Comparison of ENCODE assay signal across 11 cellular contexts in the genomic region with DNA sequence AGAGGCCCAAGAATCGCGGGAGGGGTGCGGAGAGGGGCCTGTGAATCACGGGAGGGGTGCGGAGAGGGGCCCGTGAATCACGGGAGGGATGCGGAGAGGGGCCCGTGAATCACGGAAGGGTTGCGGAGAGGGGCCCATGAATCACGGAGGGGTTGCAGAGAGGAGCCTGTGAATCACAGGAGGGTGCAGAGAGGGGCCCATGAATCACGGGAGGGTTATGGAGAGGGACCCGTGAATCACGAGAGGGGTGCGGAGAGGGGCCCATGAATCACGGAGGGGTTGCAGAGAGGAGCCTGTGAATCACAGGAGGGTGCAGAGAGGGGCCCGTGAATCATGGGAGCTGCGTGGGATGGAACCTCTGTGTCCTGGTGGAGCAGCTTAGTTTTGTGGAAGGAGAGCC. TPM values are rescaled to one million over a fixed set of nuclear protein-coding genes. Genes with fewer than 3 reads are reported as not detected.
DNase-seq lines count a peak whose midpoint lies in the region; ATAC-seq, FAIRE-seq and TF ChIP-seq lines count a peak whose summit lies in the region.
"Not testable (repeated sequence)": the region's sequence is repeated elsewhere in the genome, so short reads cannot be mapped to it uniquely, and the experiment has no call there.
"Had no signal": no experiment of that assay in that cellular context is flagged by ENCODE, and none has a peak within 500 bp of the region (broad histone marks: within the 10 kb centered on the region; RNA-seq: fewer than 3 reads in every experiment).

No MANE protein-coding gene starts in this region.

- not testable (repeated sequence) for H3K4me3 ChIP-seq in A549; HCT116 (replicated peaks in 1 of 2; ENCODE audit: low read depth in 1 of 2, low read length in 2 of 2); astrocyte (ENCODE audit: insufficient read depth, low read depth, low read length); fibroblast of mammary gland (ENCODE audit: control insufficient read depth, low read depth, low read length); skeletal muscle cell (ENCODE audit: low read depth, low read length)

- H3K27ac Mint-ChIP-seq in astrocyte (ENCODE audit: unreplicated experiment), result not testable (repeated sequence)

- peak overlapping the region in 1 of 2 experiments; percentile 63; a peak in 2 of 6 replicates for H3K27ac ChIP-seq in A549
- H3K27ac ChIP-seq in HCT116 (ENCODE audit: low read depth, low read length); RWPE1: not testable (repeated sequence)
- peak overlapping the region; percentile 68 for H3K27ac ChIP-seq in astrocyte (ENCODE audit: low read depth, low read length)

- not testable (repeated sequence) for TF ChIP-seq EP300 in A549 (IDR thresholded peaks at IDR 0.05)

- not testable (repeated sequence) for FAIRE-seq in A549 (lab: Jason Lieb, UNC); astrocyte (lab: Jason Lieb, UNC)

- TF ChIP-seq CTCF in A549 (IDR thresholded peaks at IDR 0.05); HCT116 (IDR thresholded peaks at IDR 0.05 in 2 of 3, conservative IDR thresholded peaks at IDR 0.05 in 1 of 3; ENCODE audit: borderline replicate concordance in 1 of 3, insufficient read depth in 1 of 3, low read depth in 2 of 3, low read length in 2 of 3); RWPE1 (conservative IDR thresholded peaks at IDR 0.05; ENCODE audit: low read depth); astrocyte (IDR thresholded peaks at IDR 0.05; ENCODE audit: insufficient read depth, low read depth, low read length); fibroblast of mammary gland (conservative IDR thresholded peaks at IDR 0.05; ENCODE audit: control insufficient read depth, insufficient read depth, low read depth, low read length): not testable (repeated sequence)

- H3K9me3 ChIP-seq in A549; HCT116 (ENCODE audit: control insufficient read depth in 1 of 2, insufficient read depth in 1 of 2, low read depth in 1 of 2, low read length in 2 of 2); astrocyte (ENCODE audit: insufficient read depth, low read depth, low read length): not testable (repeated sequence)

- intact Hi-C loops in HCT116 (cut with micrococcal nuclease), result not testable (repeated sequence)

- not testable (repeated sequence) for H2AFZ ChIP-seq in HCT116 (ENCODE audit: low read depth, low read length, poor library complexity, severe bottlenecking); astrocyte (ENCODE audit: low read depth, low read length)

- not testable (repeated sequence) for H3K36me3 ChIP-seq in HCT116 (ENCODE audit: control insufficient read depth in 1 of 2, insufficient read depth in 2 of 2, low read length in 2 of 2); astrocyte (ENCODE audit: insufficient read depth, low read length)

- not testable (repeated sequence) for H3K9me3 Mint-ChIP-seq in astrocyte (ENCODE audit: unreplicated experiment)

- not testable (repeated sequence) for H3K27me3 ChIP-seq in HCT116 (ENCODE audit: insufficient read depth, low read length); astrocyte (ENCODE audit: insufficient read depth, low read length)

- not testable (repeated sequence) for H3K36me3 Mint-ChIP-seq in astrocyte (ENCODE audit: low read depth, unreplicated experiment)

- not testable (repeated sequence) for H3K4me1 Mint-ChIP-seq in astrocyte (ENCODE audit: low read depth, unreplicated experiment)

- H3K79me2 ChIP-seq in HCT116 (ENCODE audit: insufficient read depth, low read length); astrocyte (ENCODE audit: insufficient read depth, low read length): not testable (repeated sequence)

- not testable (repeated sequence) for H3K9me2 ChIP-seq in HCT116 (ENCODE audit: insufficient read depth)

- RAD21 ChIA-PET in HCT116 (lab: Charles Lee; ENCODE audit: low non-redundant PET in 1 of 2, low total read pairs in 2 of 2, uncharacterized antibody in 2 of 2, unreplicated experiment in 2 of 2), result not testable (repeated sequence)

- BruUV-seq in HCT116 (replicated peaks; lab: Mats Ljungman, UMichigan), result not testable (repeated sequence)

- TF ChIP-seq POLR2A in A549 (IDR thresholded peaks at IDR 0.05; ENCODE audit: low read length); HCT116 (IDR thresholded peaks at IDR 0.05; ENCODE audit: borderline replicate concordance, extremely low read depth, insufficient read depth, insufficient read length): not testable (repeated sequence)

- WGBS in A549 (ENCODE audit: missing lambda C conversion rate), result 8% methylated on average over 14 of the region's 19 CpGs

- TF ChIP-seq RAD21 in A549 (conservative IDR thresholded peaks at IDR 0.05 in 1 of 2, IDR thresholded peaks at IDR 0.05 in 1 of 2); HCT116 (IDR thresholded peaks at IDR 0.05; ENCODE audit: low read depth): not testable (repeated sequence)

- CTCF ChIA-PET in A549 (lab: Yijun Ruan, JAX); HCT116 (lab: Charles Lee): not testable (repeated sequence)
- CTCF ChIA-PET in RWPE1 (lab: Yijun Ruan, JAX), result interaction anchor here (0.6 kb wide), 1 partner anchor 848 kb away, joined by 3 read pairs; no protein-coding TSS in a partner anchor

- not testable (repeated sequence) for H3K4me2 ChIP-seq in A549; astrocyte (ENCODE audit: low read length)
- peak overlapping the region; percentile 12; the same call in 1 of the 2 replicates for H3K4me2 ChIP-seq in HCT116 (ENCODE audit: low read length)

- peaks cover 10% of the 10 kb centered on the region; the same call in 2 of the 3 replicates for H3K4me1 ChIP-seq in A549
- not testable (repeated sequence) for H3K4me1 ChIP-seq in HCT116 (ENCODE audit: control insufficient read depth in 1 of 2, insufficient read depth in 2 of 2, low read length in 2 of 2); astrocyte (ENCODE audit: insufficient read depth, low read length)

- peak; percentile 81 to 87 for ATAC-seq in A549
- not testable (repeated sequence) for ATAC-seq in HCT116

- H3K4me3 Mint-ChIP-seq in astrocyte (ENCODE audit: unreplicated experiment), result not testable (repeated sequence)

- POLR2A ChIA-PET in A549 (lab: Yijun Ruan, JAX); HCT116 (lab: Charles Lee); RWPE1 (lab: Yijun Ruan, JAX; ENCODE audit: low non-redundant PET): not testable (repeated sequence)

- not testable (repeated sequence) for H4K20me1 ChIP-seq in HCT116 (ENCODE audit: insufficient read depth); astrocyte (ENCODE audit: insufficient read depth, low read length)

- H3K27me3 Mint-ChIP-seq in astrocyte (ENCODE audit: low read depth, unreplicated experiment), result peaks cover 38% of the 10 kb centered on the region

- H3K9ac ChIP-seq in HCT116 (ENCODE audit: low read length), result not testable (repeated sequence)
- peak overlapping the region; percentile 43 for H3K9ac ChIP-seq in astrocyte (ENCODE audit: low read length)

- DNase-seq in A549 (ENCODE audit: low read depth in 1 of 2, low spot score in 1 of 2), result peak in 1 of 2 experiments; percentile 17
- DNase-seq in ELR (ENCODE audit: low read depth), result peak; percentile 39
- not testable (repeated sequence) for DNase-seq in HCT116 (ENCODE audit: low read depth, low spot score)
- peak; percentile 69 for DNase-seq in RWPE1 (ENCODE audit: low spot score)
- peak; percentile 54 for DNase-seq in astrocyte (ENCODE audit: low read depth)
- DNase-seq in fibroblast of mammary gland (ENCODE audit: low read depth), result peak; percentile 63
- DNase-seq in skeletal muscle cell (ENCODE audit: low read depth), result peak; percentile 8

TF ChIP-seq in A549, 52 proteins besides CTCF, POLR2A, EP300 and RAD21:
- TF ChIP-seq JUNB (IDR thresholded peaks at IDR 0.05) (peak; percentile 51; the same call in 1 of the 2 replicates), FOSL2 (IDR thresholded peaks at IDR 0.05) (peak; percentile 28; the same call in 1 of the 2 replicates)
- not testable (repeated sequence) for TF ChIP-seq FOSL2 (CRISPR knock-in tag; IDR thresholded peaks at IDR 0.05)

RNA-seq across cellular contexts. Expression of a gene that starts 12.3 kb away (rescaled TPM):
- polyA plus RNA-seq in A549 (2011; rRNA removed) (not detected in 2 replicates), A549 (2017; fragmentation: RNase III; extraction: RNeasy Plus Mini Kit Qiagen cat#74134 plus additional on column Dnase treatment) (not detected in 3 replicates)
- not detected in 2 replicates for polyA plus RNA-seq in A549 (2012; cell fraction: cytosol; rRNA removed)
- polyA plus RNA-seq in A549 (2012; cell fraction: nucleus; rRNA removed), result not detected in 2 replicates
- polyA minus RNA-seq in A549 (2011; rRNA and poly(A)+ RNA removed), result not detected in 2 replicates
- total RNA-seq in HCT116 (2021; ENCODE audit: unreplicated experiment) (not detected), astrocyte (0.29 and 0.34 TPM in 2 replicates)
- not detected in 2 replicates for polyA plus RNA-seq in HCT116 (2012)
- total RNA-seq: GM23338, HT-29 had no signal
- polyA plus RNA-seq: CD14-positive monocyte, GM23338, IgD-negative memory B cell had no signal
